Comparison of ENCODE assay signal across 4 cellular contexts in genomic region chr4:164464313-164464712, GRCh38.
"Had no signal": no experiment of that assay in that cellular context is flagged by ENCODE, and none has a peak within 500 bp of the region (broad histone marks: within the 10 kb centered on the region; RNA-seq: fewer than 3 reads in every experiment).

No MANE protein-coding gene starts in this region.

- DNase-seq: H9, HCEC 1CT, IMR-90 had no signal

- H3K4me3 Mint-ChIP-seq: GM23338, H9 had no signal

- H3K9me3 Mint-ChIP-seq: GM23338 had no signal

- H3K4me3 ChIP-seq: GM23338 had no signal

- H3K4me2 ChIP-seq: GM23338 had no signal

- H3K27ac Mint-ChIP-seq: GM23338, H9 had no signal
